ENCODE assay signal across 18 cellular contexts in the genomic region with DNA sequence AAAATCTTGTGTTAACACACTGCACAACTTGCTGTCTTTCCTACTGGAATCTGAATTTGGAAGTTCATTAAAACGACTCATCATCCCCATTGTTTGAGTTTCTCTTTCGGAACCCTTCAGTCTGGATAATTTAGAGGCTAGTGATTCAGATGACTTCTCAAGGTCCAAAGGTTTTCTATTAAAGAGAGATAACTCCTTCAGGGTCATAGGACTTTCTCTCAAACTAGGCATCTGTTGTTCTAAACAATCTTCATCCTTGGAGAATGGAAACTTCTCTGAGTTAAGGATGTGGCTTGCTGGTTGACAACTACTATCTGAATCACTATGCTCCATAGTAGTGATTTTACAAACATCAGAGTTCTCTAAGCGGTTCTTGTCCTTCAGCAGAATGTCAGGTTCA. TPM values are rescaled to one million over a fixed set of nuclear protein-coding genes. Genes with fewer than 3 reads are reported as not detected.
DNase-seq lines count a peak whose midpoint lies in the region; ATAC-seq and TF ChIP-seq lines count a peak whose summit lies in the region.
"Had no signal": no experiment of that assay in that cellular context is flagged by ENCODE, and none has a peak within 500 bp of the region (broad histone marks: within the 10 kb centered on the region; RNA-seq: fewer than 3 reads in every experiment).

No MANE protein-coding gene starts in this region.

- no peak overlapping the region for H3K4me3 Mint-ChIP-seq in activated naive CD8-positive, alpha-beta T cell treated with anti-CD3 and anti-CD28 coated beads, Interleukin-2, amount 50 U/mL, for 24 hours
- H3K4me3 Mint-ChIP-seq in activated naive CD8-positive, alpha-beta T cell treated with anti-CD3 and anti-CD28 coated beads for 36 hours: no peak overlapping the region
- H3K4me3 Mint-ChIP-seq: nephron had no signal

- H3K36me3 ChIP-seq in prostate gland (no peaks in the 10 kb centered on the region), Karpas-422 (ENCODE audit: insufficient read depth, low read length) (peaks cover 52% of the 10 kb centered on the region)

- H3K27ac ChIP-seq in layer of hippocampus (ENCODE audit: low read depth, low read length) (peak overlapping the region; percentile 81), prostate gland (no peak overlapping the region), Karpas-422 (ENCODE audit: low read length) (no peak overlapping the region)
- H3K27ac ChIP-seq: ascending aorta, KMS-11, transverse colon had no signal

- 0 out of 2 replicates have a peak, but pooled peaks cover 5% of the 10 kb centered on the region for H4K20me1 ChIP-seq in Karpas-422 (ENCODE audit: insufficient read depth, low read depth, low read length)

- H3K36me3 Mint-ChIP-seq in activated naive CD8-positive, alpha-beta T cell treated with anti-CD3 and anti-CD28 coated beads, Interleukin-2, amount 50 U/mL, for 24 hours (ENCODE audit: low read depth): peaks cover 47% of the 10 kb centered on the region
- H3K36me3 Mint-ChIP-seq in activated naive CD8-positive, alpha-beta T cell treated with anti-CD3 and anti-CD28 coated beads for 36 hours: peaks cover 52% of the 10 kb centered on the region

- H2AFZ ChIP-seq in Karpas-422 (ENCODE audit: low read length): no peak overlapping the region

- peaks cover 58% of the 10 kb centered on the region for H3K4me1 Mint-ChIP-seq in activated naive CD8-positive, alpha-beta T cell treated with anti-CD3 and anti-CD28 coated beads, Interleukin-2, amount 50 U/mL, for 24 hours
- H3K4me1 Mint-ChIP-seq in activated naive CD8-positive, alpha-beta T cell treated with anti-CD3 and anti-CD28 coated beads for 36 hours: peaks cover 53% of the 10 kb centered on the region

- TF ChIP-seq POLR2A in prostate gland (IDR thresholded peaks at IDR 0.05): no peak

- no peak overlapping the region for H3K27ac Mint-ChIP-seq in activated naive CD8-positive, alpha-beta T cell treated with anti-CD3 and anti-CD28 coated beads, Interleukin-2, amount 50 U/mL, for 24 hours
- H3K27ac Mint-ChIP-seq in activated naive CD8-positive, alpha-beta T cell treated with anti-CD3 and anti-CD28 coated beads for 36 hours: no peak overlapping the region
- H3K27ac Mint-ChIP-seq: CD8-positive, alpha-beta memory T cell; nephron had no signal

- peaks cover 3% of the 10 kb centered on the region for H3K4me1 ChIP-seq in prostate gland (replicated peaks)
- H3K4me1 ChIP-seq in Karpas-422 (ENCODE audit: low read length): peaks cover 32% of the 10 kb centered on the region

- TF ChIP-seq CTCF in prostate gland (IDR thresholded peaks at IDR 0.05): no peak

- no peaks in the 10 kb centered on the region for H3K9me3 Mint-ChIP-seq in activated naive CD8-positive, alpha-beta T cell treated with anti-CD3 and anti-CD28 coated beads, Interleukin-2, amount 50 U/mL, for 24 hours
- peaks cover 2% of the 10 kb centered on the region for H3K9me3 Mint-ChIP-seq in activated naive CD8-positive, alpha-beta T cell treated with anti-CD3 and anti-CD28 coated beads for 36 hours
- H3K9me3 Mint-ChIP-seq: CD8-positive, alpha-beta memory T cell had no signal

- peak; percentile 72 for ATAC-seq in activated naive CD8-positive, alpha-beta T cell treated with anti-CD3 and anti-CD28 coated beads, Interleukin-2, amount 50 U/mL, for 24 hours

- no peak overlapping the region for H3K4me3 ChIP-seq in prostate gland
- H3K4me3 ChIP-seq in Karpas-422 (ENCODE audit: low read length): no peak overlapping the region
- H3K4me3 ChIP-seq: ascending aorta, transverse colon had no signal

- no peak overlapping the region for H3K9ac ChIP-seq in Karpas-422 (ENCODE audit: low read length)
- H3K9ac ChIP-seq: KMS-11 had no signal

- no peaks in the 10 kb centered on the region for H3K27me3 ChIP-seq in layer of hippocampus (ENCODE audit: control insufficient read depth, insufficient read depth, low read length)
- no peaks in the 10 kb centered on the region for H3K27me3 ChIP-seq in prostate gland (replicated peaks; ENCODE audit: insufficient read depth)
- no peaks in the 10 kb centered on the region for H3K27me3 ChIP-seq in Karpas-422 (ENCODE audit: low read length)
- H3K27me3 ChIP-seq: ascending aorta, transverse colon had no signal

- H3K27me3 Mint-ChIP-seq in activated naive CD8-positive, alpha-beta T cell treated with anti-CD3 and anti-CD28 coated beads, Interleukin-2, amount 50 U/mL, for 24 hours: peaks cover 4% of the 10 kb centered on the region
- peaks cover 5% of the 10 kb centered on the region for H3K27me3 Mint-ChIP-seq in activated naive CD8-positive, alpha-beta T cell treated with anti-CD3 and anti-CD28 coated beads for 36 hours
- H3K27me3 Mint-ChIP-seq: CD8-positive, alpha-beta memory T cell had no signal

- intact Hi-C loops in prostate gland (cut with DNase I): no loop called here

- H3K79me2 ChIP-seq in Karpas-422 (ENCODE audit: low read length): peaks cover 91% of the 10 kb centered on the region

- no peak overlapping the region for H3K4me2 ChIP-seq in Karpas-422 (ENCODE audit: low read depth, low read length, poor library complexity, severe bottlenecking)
- H3K4me2 ChIP-seq: KMS-11 had no signal

- H3K9me3 ChIP-seq in prostate gland (no peaks in the 10 kb centered on the region), Karpas-422 (ENCODE audit: low read length) (no peaks in the 10 kb centered on the region)
- H3K9me3 ChIP-seq: ascending aorta, transverse colon had no signal

- no peaks in the 10 kb centered on the region for H3K9me2 ChIP-seq in Karpas-422 (replicated peaks; ENCODE audit: insufficient read depth, low read length)

- WGBS in prostate gland: 90% methylated on average over 3 of the region's 3 CpGs

- DNase-seq in activated naive CD8-positive, alpha-beta T cell treated with anti-CD3 and anti-CD28 coated beads, Interleukin-2, amount 50 U/mL, for 24 hours: no peak
- DNase-seq in activated naive CD8-positive, alpha-beta T cell treated with anti-CD3 and anti-CD28 coated beads for 36 hours: no peak
- DNase-seq in amniotic epithelial cell (ENCODE audit: low read depth) (peak; percentile 68), prostate gland (ENCODE audit: low spot score) (no peak), Karpas-422 (no peak), DMS153 treated with DMSO at 0.1 percent for 48 hours (lab: John Stamatoyannopoulos, UW; ENCODE audit: unreplicated experiment) (no peak), NCI-H526 treated with DMSO at 0.1 percent for 48 hours (lab: John Stamatoyannopoulos, UW) (no peak)
- DNase-seq: activated CD8-positive, alpha-beta memory T cell treated with anti-CD3 and anti-CD28 coated beads for 24 hours; activated gamma-delta T cell; CD8-positive, alpha-beta memory T cell; effector CD8-positive, alpha-beta T cell; NCI-H1092; NCI-H2081; transverse colon had no signal

RNA-seq across cellular contexts. Expression of gene MLH3, which starts 4.4 kb away (rescaled TPM):
- 10 to 100 TPM; 15.5 to 16.7 TPM for total RNA-seq in activated naive CD8-positive, alpha-beta T cell treated with anti-CD3 and anti-CD28 coated beads for 36 hours
- total RNA-seq in prostate gland: 10 to 100 TPM; 23.3 to 29.6 TPM
- 58.3 and 71.5 TPM in 2 replicates for total RNA-seq in Karpas-422 (2014; rRNA removed; shearing (Covaris generic); ENCODE audit: low replicate concordance)

RNA-seq across cellular contexts. Expression of gene ACYP1, which starts 16.9 kb away (rescaled TPM):
- 10 to 100 TPM; 27.7 to 29.0 TPM for total RNA-seq in activated naive CD8-positive, alpha-beta T cell treated with anti-CD3 and anti-CD28 coated beads for 36 hours
- total RNA-seq in prostate gland: 10 to 100 TPM; 11.2 to 14.3 TPM
- total RNA-seq in Karpas-422 (2014; rRNA removed; shearing (Covaris generic); ENCODE audit: low replicate concordance): 80.3 and 84.2 TPM in 2 replicates
- total RNA-seq: ascending aorta had no signal

RNA-seq across cellular contexts. Expression of gene ZC2HC1C, which starts 22.5 kb away (rescaled TPM):
- total RNA-seq in activated naive CD8-positive, alpha-beta T cell treated with anti-CD3 and anti-CD28 coated beads for 36 hours: under 1 TPM; 0.40 to 0.56 TPM
- total RNA-seq in prostate gland: 10 to 100 TPM in 1 of 2 donors, 1 to 10 TPM in 1; 1.8 to 19.4 TPM
- total RNA-seq in Karpas-422 (2014; rRNA removed; shearing (Covaris generic); ENCODE audit: low replicate concordance): 1.1 and 2.9 TPM in 2 replicates
- total RNA-seq: ascending aorta had no signal

RNA-seq across cellular contexts. Expression of gene EIF2B2, which starts 44.2 kb away (rescaled TPM):
- total RNA-seq in activated naive CD8-positive, alpha-beta T cell treated with anti-CD3 and anti-CD28 coated beads for 36 hours: 10 to 100 TPM; 55.6 to 60.1 TPM
- total RNA-seq in prostate gland: 10 to 100 TPM; 43.9 to 60.4 TPM
- 86.5 and 106 TPM in 2 replicates for total RNA-seq in Karpas-422 (2014; rRNA removed; shearing (Covaris generic); ENCODE audit: low replicate concordance)
